24 cellular contexts compared by ENCODE assay signal in genomic region chr2:106115665-106116064, GRCh38.
DNase-seq lines count a peak whose midpoint lies in the region; ATAC-seq and TF ChIP-seq lines count a peak whose summit lies in the region.
"Had no signal": no experiment of that assay in that cellular context is flagged by ENCODE, and none has a peak within 500 bp of the region (broad histone marks: within the 10 kb centered on the region; RNA-seq: fewer than 3 reads in every experiment).

No MANE protein-coding gene starts in this region.

- peak overlapping the region; percentile 52 for H2AFZ ChIP-seq in parathyroid adenoma
- no peak overlapping the region for H2AFZ ChIP-seq in PC-3 (ENCODE audit: low read length)
- no peak overlapping the region for H2AFZ ChIP-seq in smooth muscle cell (ENCODE audit: low read depth)
- H2AFZ ChIP-seq: hepatocyte had no signal

- H4K20me1 ChIP-seq in PC-3 (ENCODE audit: low read length) (no peaks in the 10 kb centered on the region), smooth muscle cell (ENCODE audit: low read depth) (peaks cover 39% of the 10 kb centered on the region)

- H3K4me2 ChIP-seq in parathyroid adenoma (ENCODE audit: low read length) (no peak overlapping the region), PC-3 (ENCODE audit: low read length) (no peak overlapping the region), smooth muscle cell (no peak overlapping the region)
- H3K4me2 ChIP-seq: hepatocyte had no signal

- no peak overlapping the region for H3K4me3 ChIP-seq in CD8-positive, alpha-beta T cell (ENCODE audit: low read depth, low read length)
- H3K4me3 ChIP-seq in parathyroid adenoma (ENCODE audit: low read depth, low read length) (no peak overlapping the region), PC-3 (ENCODE audit: low read length) (no peak overlapping the region), smooth muscle cell (no peak overlapping the region)
- H3K4me3 ChIP-seq: breast epithelium, hepatocyte, lower lobe of right lung, Peyer's patch, skin epidermis, thoracic aorta had no signal

- intact Hi-C loops in CD8-positive, alpha-beta T cell (cut with DNase I, micrococcal nuclease), result no loop called here
- intact Hi-C loops in PC-3 (cut with micrococcal nuclease), result no loop called here

- H3K4me3 Mint-ChIP-seq in activated CD8-positive, alpha-beta memory T cell treated with anti-CD3 and anti-CD28 coated beads, Interleukin-2, amount 10 ng/mL, durations not matched to agents 7 days and 5 days, result no peak overlapping the region
- no peak overlapping the region for H3K4me3 Mint-ChIP-seq in CD8-positive, alpha-beta T cell
- H3K4me3 Mint-ChIP-seq in activated naive CD8-positive, alpha-beta T cell, result no peak overlapping the region
- H3K4me3 Mint-ChIP-seq: activated CD4-positive, alpha-beta T cell treated with anti-CD3 and anti-CD28 coated beads, Interleukin-2, amount 10 ng/mL, durations not matched to agents 7 days and 5 days; nephron progenitor cell; stimulated activated naive CD8-positive, alpha-beta T cell treated with anti-CD3 and anti-CD28 coated beads, Interleukin-15, amount 100 ng/mL, for 72 hours had no signal

- no peaks in the 10 kb centered on the region for H3K9me3 ChIP-seq in CD8-positive, alpha-beta T cell (ENCODE audit: low read length)
- no peaks in the 10 kb centered on the region for H3K9me3 ChIP-seq in parathyroid adenoma (ENCODE audit: control insufficient read depth, low read length)
- H3K9me3 ChIP-seq in PC-3 (ENCODE audit: low read length), result no peaks in the 10 kb centered on the region
- no peaks in the 10 kb centered on the region for H3K9me3 ChIP-seq in smooth muscle cell (replicated peaks; ENCODE audit: low read depth)
- H3K9me3 ChIP-seq: breast epithelium, lower lobe of right lung, Peyer's patch, thoracic aorta had no signal

- H3K9me3 Mint-ChIP-seq in activated CD8-positive, alpha-beta memory T cell treated with anti-CD3 and anti-CD28 coated beads, Interleukin-2, amount 10 ng/mL, durations not matched to agents 7 days and 5 days (ENCODE audit: low read depth), result no peaks in the 10 kb centered on the region
- H3K9me3 Mint-ChIP-seq in CD8-positive, alpha-beta T cell, result no peaks in the 10 kb centered on the region
- no peaks in the 10 kb centered on the region for H3K9me3 Mint-ChIP-seq in activated naive CD8-positive, alpha-beta T cell (ENCODE audit: low read depth)
- H3K9me3 Mint-ChIP-seq: activated CD4-positive, alpha-beta T cell treated with anti-CD3 and anti-CD28 coated beads, Interleukin-2, amount 10 ng/mL, durations not matched to agents 7 days and 5 days; nephron progenitor cell; stimulated activated naive CD8-positive, alpha-beta T cell treated with anti-CD3 and anti-CD28 coated beads, Interleukin-15, amount 100 ng/mL, for 72 hours had no signal

- no peak overlapping the region for H3K9ac ChIP-seq in parathyroid adenoma
- H3K9ac ChIP-seq in PC-3 (ENCODE audit: low read length), result no peak overlapping the region
- no peak overlapping the region for H3K9ac ChIP-seq in smooth muscle cell (ENCODE audit: low read depth)

- H3K9me2 ChIP-seq in PC-3 (replicated peaks; ENCODE audit: low read length), result no peaks in the 10 kb centered on the region

- no peaks in the 10 kb centered on the region for H3K79me2 ChIP-seq in parathyroid adenoma
- no peaks in the 10 kb centered on the region for H3K79me2 ChIP-seq in PC-3 (ENCODE audit: low read length)
- H3K79me2 ChIP-seq in smooth muscle cell (ENCODE audit: low read depth), result no peaks in the 10 kb centered on the region
- H3K79me2 ChIP-seq: hepatocyte had no signal

- no peak for TF ChIP-seq CTCF in CD8-positive, alpha-beta T cell (IDR thresholded peaks at IDR 0.05)
- no peak for TF ChIP-seq CTCF in parathyroid adenoma (IDR thresholded peaks at IDR 0.05)
- no peak for TF ChIP-seq CTCF in PC-3 (conservative IDR thresholded peaks at IDR 0.05; ENCODE audit: low read depth, low read length)
- no peak for TF ChIP-seq CTCF in smooth muscle cell (IDR thresholded peaks at IDR 0.05; ENCODE audit: borderline replicate concordance, insufficient read depth, poor library complexity, severe bottlenecking)

- peak; percentile 36 for DNase-seq in activated CD8-positive, alpha-beta memory T cell treated with anti-CD3 and anti-CD28 coated beads, Interleukin-2, amount 10 ng/mL, durations not matched to agents 7 days and 5 days
- DNase-seq in activated CD8-positive, alpha-beta memory T cell treated with anti-CD3 and anti-CD28 coated beads for 24 hours, result no peak
- DNase-seq in CD8-positive, alpha-beta T cell, result no peak
- DNase-seq in PC-3 (no peak), smooth muscle cell (lab: John Stamatoyannopoulos, UW; ENCODE audit: unreplicated experiment) (no peak), NCI-H226 (no peak)
- DNase-seq: activated CD4-positive, alpha-beta T cell treated with anti-CD3 and anti-CD28 coated beads, Interleukin-2, amount 10 ng/mL, durations not matched to agents 7 days and 5 days; activated naive CD4-positive, alpha-beta T cell treated with anti-CD3 and anti-CD28 coated beads, Interleukin-2, amount 50 U/mL, for 16 hours; Karpas-422; lower lobe of right lung; NCI-H1417; NCI-H2081; NCI-H526 treated with DMSO at 0.1 percent for 48 hours; nephron progenitor cell; Peyer's patch; SIG-M5; stimulated activated naive CD8-positive, alpha-beta T cell treated with anti-CD3 and anti-CD28 coated beads, Interleukin-15, amount 100 ng/mL, for 72 hours; WERI-Rb-1 had no signal

- POLR2A ChIA-PET in CD8-positive, alpha-beta T cell (lab: Charles Lee), result no interaction called here
- POLR2A ChIA-PET in PC-3 (lab: Charles Lee; ENCODE audit: unreplicated experiment), result no interaction called here

- H3K27ac ChIP-seq in CD8-positive, alpha-beta T cell (ENCODE audit: low read depth, low read length), result no peak overlapping the region
- peak overlapping the region; percentile 40 for H3K27ac ChIP-seq in parathyroid adenoma
- H3K27ac ChIP-seq in PC-3 (ENCODE audit: low read length), result no peak overlapping the region
- H3K27ac ChIP-seq in smooth muscle cell (ENCODE audit: low read depth), result no peak overlapping the region
- H3K27ac ChIP-seq: breast epithelium, hepatocyte, lower lobe of right lung, Peyer's patch, skin epidermis, thoracic aorta, WERI-Rb-1 had no signal

- BruUV-seq in PC-3 (replicated peaks; lab: Mats Ljungman, UMichigan), result no TSS peak

- CTCF ChIA-PET in activated CD8-positive, alpha-beta memory T cell treated with anti-CD3 and anti-CD28 coated beads, Interleukin-2, amount 10 ng/mL, durations not matched to agents 7 days and 5 days (lab: Charles Lee), result no interaction called here
- CTCF ChIA-PET in CD8-positive, alpha-beta T cell (lab: Charles Lee), result no interaction called here
- CTCF ChIA-PET in PC-3 (lab: Charles Lee), result interaction anchor here (0.6 kb wide), 2 partner anchors 54 to 267 kb away, joined by 3 read pairs; no protein-coding TSS in a partner anchor

- no peaks in the 10 kb centered on the region for H3K27me3 ChIP-seq in CD8-positive, alpha-beta T cell (ENCODE audit: insufficient read depth, low read length)
- H3K27me3 ChIP-seq in parathyroid adenoma (ENCODE audit: control insufficient read depth, insufficient read depth, low read length) (no peaks in the 10 kb centered on the region), PC-3 (ENCODE audit: low read length) (no peaks in the 10 kb centered on the region), smooth muscle cell (ENCODE audit: low read depth) (no peaks in the 10 kb centered on the region)
- H3K27me3 ChIP-seq: breast epithelium, hepatocyte, Peyer's patch had no signal

- H3F3A ChIP-seq in PC-3 (ENCODE audit: low read length, unreplicated experiment), result no peaks in the 10 kb centered on the region
- no peaks in the 10 kb centered on the region for H3F3A ChIP-seq in smooth muscle cell (ENCODE audit: low read depth)

- H3K27me3 Mint-ChIP-seq in activated CD8-positive, alpha-beta memory T cell treated with anti-CD3 and anti-CD28 coated beads, Interleukin-2, amount 10 ng/mL, durations not matched to agents 7 days and 5 days, result no peaks in the 10 kb centered on the region
- H3K27me3 Mint-ChIP-seq in CD8-positive, alpha-beta T cell (ENCODE audit: low read depth), result no peaks in the 10 kb centered on the region
- no peaks in the 10 kb centered on the region for H3K27me3 Mint-ChIP-seq in activated naive CD8-positive, alpha-beta T cell
- H3K27me3 Mint-ChIP-seq: activated CD4-positive, alpha-beta T cell treated with anti-CD3 and anti-CD28 coated beads, Interleukin-2, amount 10 ng/mL, durations not matched to agents 7 days and 5 days; stimulated activated naive CD8-positive, alpha-beta T cell treated with anti-CD3 and anti-CD28 coated beads, Interleukin-15, amount 100 ng/mL, for 72 hours had no signal

- peaks cover 65% of the 10 kb centered on the region for H3K36me3 ChIP-seq in CD8-positive, alpha-beta T cell (ENCODE audit: insufficient read depth, low read length)
- H3K36me3 ChIP-seq in parathyroid adenoma (ENCODE audit: control insufficient read depth, insufficient read depth, low read length) (no peaks in the 10 kb centered on the region), PC-3 (ENCODE audit: low read depth, low read length) (no peaks in the 10 kb centered on the region; the same call in 1 of the 2 replicates), smooth muscle cell (ENCODE audit: low read depth) (no peaks in the 10 kb centered on the region)
- H3K36me3 ChIP-seq: breast epithelium had no signal

- no peaks in the 10 kb centered on the region for H3K4me1 ChIP-seq in CD8-positive, alpha-beta T cell (ENCODE audit: insufficient read depth, low read length)
- H3K4me1 ChIP-seq in parathyroid adenoma, result peaks cover 17% of the 10 kb centered on the region
- peaks cover 21% of the 10 kb centered on the region for H3K4me1 ChIP-seq in PC-3 (ENCODE audit: insufficient read depth, low read length)
- H3K4me1 ChIP-seq in smooth muscle cell (ENCODE audit: low read depth), result peaks cover 4% of the 10 kb centered on the region
- H3K4me1 ChIP-seq: breast epithelium, Peyer's patch had no signal

- no peak for ATAC-seq in activated CD8-positive, alpha-beta memory T cell treated with anti-CD3 and anti-CD28 coated beads, Interleukin-2, amount 10 ng/mL, durations not matched to agents 7 days and 5 days
- no peak for ATAC-seq in CD8-positive, alpha-beta T cell
- ATAC-seq in PC-3, result no peak
- ATAC-seq: lower lobe of right lung had no signal

- peak overlapping the region; percentile 4 for H3K27ac Mint-ChIP-seq in activated CD8-positive, alpha-beta memory T cell treated with anti-CD3 and anti-CD28 coated beads, Interleukin-2, amount 10 ng/mL, durations not matched to agents 7 days and 5 days
- H3K27ac Mint-ChIP-seq in CD8-positive, alpha-beta T cell, result peak overlapping the region; percentile 66
- peak overlapping the region; percentile 36 for H3K27ac Mint-ChIP-seq in activated naive CD8-positive, alpha-beta T cell
- H3K27ac Mint-ChIP-seq: activated CD4-positive, alpha-beta T cell treated with anti-CD3 and anti-CD28 coated beads, Interleukin-2, amount 10 ng/mL, durations not matched to agents 7 days and 5 days; nephron progenitor cell had no signal

- 98% methylated on average over 4 of the region's 4 CpGs for WGBS in smooth muscle cell (ENCODE audit: low lambda C conversion rate)

- peaks cover 15% of the 10 kb centered on the region for H3K4me1 Mint-ChIP-seq in activated CD8-positive, alpha-beta memory T cell treated with anti-CD3 and anti-CD28 coated beads, Interleukin-2, amount 10 ng/mL, durations not matched to agents 7 days and 5 days
- peaks cover 13% of the 10 kb centered on the region for H3K4me1 Mint-ChIP-seq in CD8-positive, alpha-beta T cell (ENCODE audit: low read depth)
- peaks cover 10% of the 10 kb centered on the region for H3K4me1 Mint-ChIP-seq in activated naive CD8-positive, alpha-beta T cell (ENCODE audit: low read depth)
- H3K4me1 Mint-ChIP-seq: activated CD4-positive, alpha-beta T cell treated with anti-CD3 and anti-CD28 coated beads, Interleukin-2, amount 10 ng/mL, durations not matched to agents 7 days and 5 days had no signal

- peaks cover 33% of the 10 kb centered on the region for H3K36me3 Mint-ChIP-seq in activated CD8-positive, alpha-beta memory T cell treated with anti-CD3 and anti-CD28 coated beads, Interleukin-2, amount 10 ng/mL, durations not matched to agents 7 days and 5 days
- peaks cover 78% of the 10 kb centered on the region for H3K36me3 Mint-ChIP-seq in CD8-positive, alpha-beta T cell
- H3K36me3 Mint-ChIP-seq in activated naive CD8-positive, alpha-beta T cell, result no peaks in the 10 kb centered on the region

Comparison
In these comparisons a context has a peak if more than half of its experiments do, and no peak if none do; other contexts are left out.
1. H3K27ac Mint-ChIP-seq: peak in every context shown above with its lines; median percentile 66 in CD8-positive, alpha-beta T cell; 36 in activated naive CD8-positive, alpha-beta T cell; 4 in activated CD8-positive, alpha-beta memory T cell treated with anti-CD3 and anti-CD28 coated beads, Interleukin-2, amount 10 ng/mL, durations not matched to agents 7 days and 5 days.